7 cellular contexts compared by ENCODE assay signal in genomic region chr1:148032690-148033089, GRCh38.
DNase-seq lines count a peak whose midpoint lies in the region; ATAC-seq and TF ChIP-seq lines count a peak whose summit lies in the region.
"Not testable (repeated sequence)": the region's sequence is repeated elsewhere in the genome, so short reads cannot be mapped to it uniquely, and the experiment has no call there.

No MANE protein-coding gene starts in this region.

- CTCF ChIA-PET in activated CD4-positive, alpha-beta T cell treated with anti-CD3 and anti-CD28 coated beads for 36 hours (lab: Charles Lee): not testable (repeated sequence)

- not testable (repeated sequence) for H3K27ac Mint-ChIP-seq in activated CD4-positive, alpha-beta T cell treated with anti-CD3 and anti-CD28 coated beads for 36 hours; activated naive CD8-positive, alpha-beta T cell treated with anti-CD3 and anti-CD28 coated beads, Interleukin-2, amount 50 U/mL, for 24 hours

- H3K27me3 Mint-ChIP-seq in activated CD4-positive, alpha-beta T cell treated with anti-CD3 and anti-CD28 coated beads for 36 hours; activated naive CD8-positive, alpha-beta T cell treated with anti-CD3 and anti-CD28 coated beads, Interleukin-2, amount 50 U/mL, for 24 hours: not testable (repeated sequence)

- DNase-seq in activated CD4-positive, alpha-beta T cell treated with anti-CD3 and anti-CD28 coated beads for 36 hours; activated naive CD8-positive, alpha-beta T cell treated with anti-CD3 and anti-CD28 coated beads, Interleukin-2, amount 50 U/mL, for 24 hours; right cardiac atrium; mucosa of descending colon; stimulated activated naive CD8-positive, alpha-beta T cell treated with anti-CD3 and anti-CD28 coated beads, Interleukin-15, Interleukin-2, amounts not matched to agents 100 U/mL and 50 U/mL, for 24 hours: not testable (repeated sequence)

- H3K27ac ChIP-seq in gastroesophageal sphincter; right cardiac atrium (ENCODE audit: low read length): not testable (repeated sequence)

- ATAC-seq in HG02759 (IDR thresholded peaks at IDR 0.05; ENCODE audit: unreplicated experiment) (peak; percentile 50), gastroesophageal sphincter (peak; percentile 75), right cardiac atrium (peak; percentile 87 to 88), mucosa of descending colon (peak; percentile 34)
- ATAC-seq in activated CD4-positive, alpha-beta T cell treated with anti-CD3 and anti-CD28 coated beads for 36 hours: peak; percentile 64
- peak; percentile 85 for ATAC-seq in activated naive CD8-positive, alpha-beta T cell treated with anti-CD3 and anti-CD28 coated beads, Interleukin-2, amount 50 U/mL, for 24 hours
- peak; percentile 80 for ATAC-seq in stimulated activated naive CD8-positive, alpha-beta T cell treated with anti-CD3 and anti-CD28 coated beads, Interleukin-15, Interleukin-2, amounts not matched to agents 100 U/mL and 50 U/mL, for 24 hours

- H3K27me3 ChIP-seq in gastroesophageal sphincter: peaks cover 23% of the 10 kb centered on the region
- H3K27me3 ChIP-seq in right cardiac atrium (ENCODE audit: control insufficient read depth, insufficient read depth): not testable (repeated sequence)

- POLR2A ChIA-PET in activated CD4-positive, alpha-beta T cell treated with anti-CD3 and anti-CD28 coated beads for 36 hours (lab: Charles Lee): not testable (repeated sequence)

- no CpG with 5 or more reads among the region's 25 CpGs for WGBS in gastroesophageal sphincter (ENCODE audit: low coverage in 1 of 2), 2 donors
- no CpG with 5 or more reads among the region's 25 CpGs for WGBS in right cardiac atrium

- not testable (repeated sequence) for TF ChIP-seq CTCF in gastroesophageal sphincter (IDR thresholded peaks at IDR 0.05); mucosa of descending colon (IDR thresholded peaks at IDR 0.05)

- TF ChIP-seq POLR2A in gastroesophageal sphincter (IDR thresholded peaks at IDR 0.05): not testable (repeated sequence)

- H3K4me1 Mint-ChIP-seq in activated CD4-positive, alpha-beta T cell treated with anti-CD3 and anti-CD28 coated beads for 36 hours; activated naive CD8-positive, alpha-beta T cell treated with anti-CD3 and anti-CD28 coated beads, Interleukin-2, amount 50 U/mL, for 24 hours: not testable (repeated sequence)

- intact Hi-C loops in activated CD4-positive, alpha-beta T cell treated with anti-CD3 and anti-CD28 coated beads for 36 hours (cut with DNase I, micrococcal nuclease); right cardiac atrium (cut with DNase I); mucosa of descending colon (cut with DNase I, micrococcal nuclease): not testable (repeated sequence)

- H3K4me1 ChIP-seq in gastroesophageal sphincter; right cardiac atrium (ENCODE audit: control insufficient read depth, insufficient read depth, low read length); mucosa of descending colon (ENCODE audit: low read depth): not testable (repeated sequence)

- not testable (repeated sequence) for H3K9me3 Mint-ChIP-seq in activated CD4-positive, alpha-beta T cell treated with anti-CD3 and anti-CD28 coated beads for 36 hours (ENCODE audit: low read depth); activated naive CD8-positive, alpha-beta T cell treated with anti-CD3 and anti-CD28 coated beads, Interleukin-2, amount 50 U/mL, for 24 hours

- H3K36me3 Mint-ChIP-seq in activated CD4-positive, alpha-beta T cell treated with anti-CD3 and anti-CD28 coated beads for 36 hours (ENCODE audit: low read depth); activated naive CD8-positive, alpha-beta T cell treated with anti-CD3 and anti-CD28 coated beads, Interleukin-2, amount 50 U/mL, for 24 hours (ENCODE audit: low read depth): not testable (repeated sequence)

- not testable (repeated sequence) for H3K4me3 Mint-ChIP-seq in activated CD4-positive, alpha-beta T cell treated with anti-CD3 and anti-CD28 coated beads for 36 hours; activated naive CD8-positive, alpha-beta T cell treated with anti-CD3 and anti-CD28 coated beads, Interleukin-2, amount 50 U/mL, for 24 hours

- not testable (repeated sequence) for TF ChIP-seq EP300 in gastroesophageal sphincter (IDR thresholded peaks at IDR 0.05)

- H3K4me3 ChIP-seq in gastroesophageal sphincter: peak overlapping the region in 1 of 2 donors; percentile 34
- not testable (repeated sequence) for H3K4me3 ChIP-seq in right cardiac atrium (ENCODE audit: low read length); mucosa of descending colon

- H3K36me3 ChIP-seq in gastroesophageal sphincter; mucosa of descending colon (ENCODE audit: low read depth): not testable (repeated sequence)

- H3K9me3 ChIP-seq in gastroesophageal sphincter; right cardiac atrium (ENCODE audit: control insufficient read depth, low read length); mucosa of descending colon: not testable (repeated sequence)

Comparison
In these comparisons a context has a peak if more than half of its experiments do, and no peak if none do; other contexts are left out.
1. ATAC-seq: peak in every context shown above with its lines; median percentile 88 in right cardiac atrium; 85 in activated naive CD8-positive, alpha-beta T cell treated with anti-CD3 and anti-CD28 coated beads, Interleukin-2, amount 50 U/mL, for 24 hours; 80 in stimulated activated naive CD8-positive, alpha-beta T cell treated with anti-CD3 and anti-CD28 coated beads, Interleukin-15, Interleukin-2, amounts not matched to agents 100 U/mL and 50 U/mL, for 24 hours; 75 in gastroesophageal sphincter; 64 in activated CD4-positive, alpha-beta T cell treated with anti-CD3 and anti-CD28 coated beads for 36 hours; 50 in HG02759; 34 in mucosa of descending colon.